8 cellular contexts compared by ENCODE assay signal in the genomic region with DNA sequence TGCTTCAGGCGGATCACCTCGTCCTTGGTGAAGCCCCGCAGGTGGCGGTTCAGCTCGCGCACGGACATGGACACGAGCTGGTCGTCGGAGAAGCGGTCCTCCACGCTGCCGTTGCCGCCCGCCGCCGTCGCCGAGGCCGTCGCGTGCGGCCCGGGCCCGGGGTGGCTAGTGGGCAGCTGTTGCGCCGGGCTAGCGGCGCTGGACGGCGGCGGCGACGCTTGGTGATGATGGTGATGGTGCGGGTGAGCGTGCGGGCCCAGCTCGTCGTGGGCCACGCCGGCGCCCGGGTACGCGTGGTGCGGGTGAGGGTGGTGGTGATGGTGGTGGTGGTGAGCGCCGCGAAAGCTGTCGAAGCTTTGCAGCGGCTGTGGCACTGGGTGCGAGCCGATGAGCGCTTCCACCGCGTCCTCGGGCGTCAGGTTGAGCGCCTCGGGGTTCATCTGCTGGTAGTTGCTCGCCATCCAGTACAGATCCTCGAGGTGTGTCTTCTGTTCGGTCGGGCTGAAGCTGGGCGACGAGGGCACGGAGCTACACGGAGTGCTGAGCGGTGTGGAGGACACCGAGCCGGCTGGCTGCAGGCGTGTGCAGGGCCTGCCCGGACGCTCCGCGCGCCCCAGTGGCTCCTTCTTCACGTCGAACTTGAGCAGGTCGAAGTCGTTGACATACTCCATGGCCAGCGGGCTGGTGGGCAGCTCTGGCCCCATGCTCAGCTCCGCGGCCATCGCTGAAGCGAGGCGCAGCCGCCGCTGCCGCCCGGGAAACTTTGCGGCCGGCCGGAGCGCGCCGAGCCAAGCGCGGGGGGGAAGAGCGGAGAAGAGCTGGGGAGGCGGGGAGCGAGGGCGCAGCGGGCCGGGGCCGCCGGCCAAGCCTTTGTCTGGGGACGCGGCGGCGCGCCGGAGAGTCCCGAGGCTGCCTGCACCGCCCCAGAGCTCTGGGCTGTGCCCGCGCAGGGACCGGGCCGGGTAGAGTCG. TPM values are rescaled to one million over a fixed set of nuclear protein-coding genes. Genes with fewer than 3 reads are reported as not detected.
DNase-seq lines count a peak whose midpoint lies in the region; ATAC-seq and TF ChIP-seq lines count a peak whose summit lies in the region.

No MANE protein-coding gene starts in this region.

- peaks cover 25% of the 10 kb centered on the region for H3K36me3 Mint-ChIP-seq in nephron progenitor cell (ENCODE audit: low read depth)

- ATAC-seq in esophagus mucosa (peak; percentile 3), HG03460 (IDR thresholded peaks at IDR 0.05; ENCODE audit: unreplicated experiment) (no peak), HG02885 (IDR thresholded peaks at IDR 0.05; ENCODE audit: poor library complexity, unreplicated experiment) (no peak)

- no peaks in the 10 kb centered on the region for H3K9me3 ChIP-seq in SJCRH30 (replicated peaks)

- peak overlapping the region; percentile 96 for H3K4me3 Mint-ChIP-seq in nephron progenitor cell

- H3K4me1 Mint-ChIP-seq in nephron progenitor cell = peaks cover 57% of the 10 kb centered on the region

- H3K9me3 Mint-ChIP-seq in nephron progenitor cell = no peaks in the 10 kb centered on the region

- H3K36me3 ChIP-seq in GM06990 (ENCODE audit: control insufficient read depth, insufficient read depth, low read length) = no peaks in the 10 kb centered on the region
- no peaks in the 10 kb centered on the region for H3K36me3 ChIP-seq in SJCRH30

- peaks cover 92% of the 10 kb centered on the region for H3K27me3 Mint-ChIP-seq in nephron progenitor cell (ENCODE audit: low read depth, poor library complexity)

- peak overlapping the region; percentile 40 for H3K4me3 ChIP-seq in GM06990 (replicated peaks; ENCODE audit: low read depth, low read length)
- H3K4me3 ChIP-seq in SJCRH30 = 0 out of 2 replicates have a peak overlapping the region, but pooled peaks have one; percentile 9

- TF ChIP-seq CTCF in GM06990 (IDR thresholded peaks at IDR 0.05; ENCODE audit: insufficient read depth, low read length, poor library complexity, severe bottlenecking) = no peak
- no peak for TF ChIP-seq CTCF in nephron progenitor cell (IDR thresholded peaks at IDR 0.05)

- H3K27me3 ChIP-seq in GM06990 (replicated peaks; ENCODE audit: control insufficient read depth, insufficient read depth, low read length) (peaks cover 13% of the 10 kb centered on the region), SJCRH30 (peaks cover 40% of the 10 kb centered on the region)

- no peaks in the 10 kb centered on the region for H3K4me1 ChIP-seq in SJCRH30

- H3K27ac Mint-ChIP-seq in nephron progenitor cell = no peak overlapping the region

- H3K27ac ChIP-seq in SJCRH30 = no peak overlapping the region

- DNase-seq in GM06990 (ENCODE audit: extremely low read depth, insufficient read length) (peak; percentile 32), SJCRH30 (no peak), nephron progenitor cell (peak; percentile 32), NK-92 (lab: John Stamatoyannopoulos, UW; ENCODE audit: unreplicated experiment) (no peak)
- no peak for DNase-seq in stimulated activated CD4-positive, alpha-beta T cell treated with anti-CD3 and anti-CD28 coated beads, Interleukin-4, amount 100 ng/mL, for 4 hours

RNA-seq across cellular contexts. Expression of gene MAFB, which starts 0.6 kb away (rescaled TPM):
- total RNA-seq in SJCRH30 (2014; rRNA removed; shearing (Covaris generic)) = not detected in 2 replicates
- total RNA-seq in esophagus mucosa = 55.9 TPM

Comparison
In these comparisons a context has a peak if more than half of its experiments do, and no peak if none do; other contexts are left out.
1. DNase-seq: peak in GM06990 (single experiment) and nephron progenitor cell (single experiment); none in SJCRH30 (0 of 2), NK-92 (single experiment) and stimulated activated CD4-positive, alpha-beta T cell treated with anti-CD3 and anti-CD28 coated beads, Interleukin-4, amount 100 ng/mL, for 4 hours (0 of 2).
2. RNA of gene MAFB, which starts 0.6 kb away (total RNA-seq): 55.9 TPM in esophagus mucosa (single experiment); not detected in SJCRH30; every median in the first group is over 10 times any median in the second.